In the genomic region with DNA sequence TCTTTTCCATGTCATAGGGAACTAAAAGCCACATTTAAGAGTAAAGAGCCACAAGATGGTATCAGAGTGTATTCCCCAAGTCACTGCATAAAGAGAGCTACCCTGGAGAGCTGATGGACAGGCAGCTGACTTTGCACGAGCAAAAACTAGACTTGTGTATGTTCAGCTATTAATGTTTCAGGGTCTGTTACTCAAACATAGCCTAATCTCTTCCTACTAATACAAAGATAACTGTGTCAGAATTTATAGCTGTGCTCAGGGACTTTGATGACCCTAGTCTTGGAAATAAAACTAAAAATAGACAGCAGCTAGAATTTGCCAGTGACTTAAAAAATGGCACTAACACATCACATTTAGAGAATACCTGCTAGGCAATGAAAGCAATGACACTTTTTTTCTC, we compare ENCODE assay signal across 28 cellular contexts. TPM values are rescaled to one million over a fixed set of nuclear protein-coding genes. Genes with fewer than 3 reads are reported as not detected.
DNase-seq lines count a peak whose midpoint lies in the region; ATAC-seq and TF ChIP-seq lines count a peak whose summit lies in the region.
"Had no signal": no experiment of that assay in that cellular context is flagged by ENCODE, and none has a peak within 500 bp of the region (broad histone marks: within the 10 kb centered on the region; RNA-seq: fewer than 3 reads in every experiment).

No MANE protein-coding gene starts in this region.

- 10 to 16% methylated on average over 1 of the region's 1 CpG for WGBS in heart right ventricle, 2 donors

- peak overlapping the region; percentile 81 for H3K27ac ChIP-seq in cardiac muscle cell
- peak overlapping the region in 4 of 10 donors; percentile 2 to 62 (median 45) for H3K27ac ChIP-seq in heart right ventricle
- H3K27ac ChIP-seq: BLaER1 had no signal

- DNase-seq in cardiac muscle cell (ENCODE audit: low read depth in 1 of 2, low spot score in 1 of 2) (no peak), Right ventricle myocardium inferior (ENCODE audit: missing footprints) (no peak), heart right ventricle (no peak), left cardiac atrium (no peak), left ventricle myocardium superior (no peak), foreskin melanocyte (no peak)
- DNase-seq: 8988T; ACHN; BE2C; C1 segment of cervical spinal cord; CD4-positive, alpha-beta memory T cell; CD4-positive, CD25-positive, alpha-beta regulatory T cell; CD8-positive, alpha-beta memory T cell; COR-L47; DMS 273 treated with DMSO at 0.1 percent for 48 hours; DMS153; DMS53; DMS79; DND-41; EL; GDM1 had no signal

- H3K9me3 ChIP-seq in cardiac muscle cell (ENCODE audit: low read depth): no peaks in the 10 kb centered on the region
- no peaks in the 10 kb centered on the region for H3K9me3 ChIP-seq in heart right ventricle
- H3K9me3 ChIP-seq: BE2C, BLaER1 had no signal

- no peak for ATAC-seq in Right ventricle myocardium inferior
- ATAC-seq in heart right ventricle: peak in 5 of 8 donors; percentile 41 to 61 (median 52)
- ATAC-seq in left cardiac atrium: no peak
- peak; percentile 62 for ATAC-seq in left ventricle myocardium superior
- ATAC-seq: GM12878 had no signal

- H3K4me3 ChIP-seq in cardiac muscle cell: no peak overlapping the region
- no peak overlapping the region for H3K4me3 ChIP-seq in heart right ventricle
- H3K4me3 ChIP-seq: BLaER1, GM12878 had no signal

- peaks cover 55% of the 10 kb centered on the region for H3K4me1 ChIP-seq in cardiac muscle cell (ENCODE audit: low read depth)
- peaks cover 0 to 37% (median 6%) of the 10 kb centered on the region in 9 donors for H3K4me1 ChIP-seq in heart right ventricle
- H3K4me1 ChIP-seq: BE2C, BLaER1 had no signal

- intact Hi-C loops in Right ventricle myocardium inferior (cut with DNase I) (no loop called here), heart right ventricle (cut with DNase I) (no loop called here), left cardiac atrium (cut with DNase I) (no loop called here), left ventricle myocardium superior (cut with micrococcal nuclease) (no loop called here)

- TF ChIP-seq CTCF in cardiac muscle cell (IDR thresholded peaks at IDR 0.05; ENCODE audit: low read depth, low read length) (no peak), heart right ventricle (IDR thresholded peaks at IDR 0.05) (no peak)

- H3K27me3 ChIP-seq in cardiac muscle cell (no peaks in the 10 kb centered on the region), heart right ventricle (no peaks in the 10 kb centered on the region)
- H3K27me3 ChIP-seq: BE2C, BLaER1 had no signal

- H3K36me3 ChIP-seq in cardiac muscle cell: no peaks in the 10 kb centered on the region
- H3K36me3 ChIP-seq in heart right ventricle: no peaks in the 10 kb centered on the region
- H3K36me3 ChIP-seq: BE2C, BLaER1 had no signal

RNA-seq across cellular contexts. Expression of a gene that starts 45.5 kb away (rescaled TPM):
- 0.98 and 2.5 TPM in 2 replicates for total RNA-seq in cardiac muscle cell
- polyA plus RNA-seq in cardiac muscle cell: 2.8 and 3.6 TPM in 2 replicates
- not detected for total RNA-seq in Right ventricle myocardium inferior
- total RNA-seq in heart right ventricle: not detected
- polyA plus RNA-seq in heart right ventricle: not detected
- not detected for total RNA-seq in left cardiac atrium
- total RNA-seq in left ventricle myocardium superior: not detected
- total RNA-seq: A673; CD4-positive, alpha-beta memory T cell; CD4-positive, CD25-positive, alpha-beta regulatory T cell; CD8-positive, alpha-beta memory T cell; Daoy; G401; GM12878 had no signal
- polyA plus RNA-seq: AG04450; CD14-positive monocyte; CD4-positive, alpha-beta memory T cell; CD4-positive, CD25-positive, alpha-beta regulatory T cell; CD8-positive, alpha-beta memory T cell; GM12878 had no signal

Comparison
In these comparisons a context has a peak if more than half of its experiments do, and no peak if none do; other contexts are left out.
1. ATAC-seq: peak in heart right ventricle (5 of 8) and left ventricle myocardium superior (single experiment); none in Right ventricle myocardium inferior (single experiment) and left cardiac atrium (0 of 2).